9 cellular contexts compared by ENCODE assay signal in genomic region chr17:68356520-68356919, GRCh38.
DNase-seq lines count a peak whose midpoint lies in the region; ATAC-seq and TF ChIP-seq lines count a peak whose summit lies in the region.
"Had no signal": no experiment of that assay in that cellular context is flagged by ENCODE, and none has a peak within 500 bp of the region (broad histone marks: within the 10 kb centered on the region; RNA-seq: fewer than 3 reads in every experiment).

No MANE protein-coding gene starts in this region.

- no peaks in the 10 kb centered on the region for H3K27me3 Mint-ChIP-seq in CD8-positive, alpha-beta memory T cell

- no peaks in the 10 kb centered on the region for H3K9me3 Mint-ChIP-seq in CD8-positive, alpha-beta memory T cell

- no peak for TF ChIP-seq CTCF in astrocyte of the cerebellum (IDR thresholded peaks at IDR 0.05; ENCODE audit: low read depth, low read length, missing control alignments)

- peaks cover 53 to 68% (median 68%) of the 10 kb centered on the region in 3 donors for H3K4me1 Mint-ChIP-seq in CD8-positive, alpha-beta memory T cell

- DNase-seq in CD8-positive, alpha-beta memory T cell = peak; percentile 46 to 84 (median 82)
- DNase-seq in T-helper 1 cell (peak in 4 of 5 donors; percentile 41 to 96 (median 48)), astrocyte of the cerebellum (ENCODE audit: low read depth) (peak; percentile 84), DMS153 treated with DMSO at 0.1 percent for 48 hours (lab: John Stamatoyannopoulos, UW; ENCODE audit: unreplicated experiment) (no peak), 8988T (no peak), cerebellar nuclear complex (lab: John Stamatoyannopoulos, UW) (no peak)
- DNase-seq in stimulated activated CD8-positive, alpha-beta memory T cell treated with anti-CD3 and anti-CD28 coated beads, Interleukin-4, amount 100 ng/mL, for 1 hour (ENCODE audit: low read depth in 2 of 2, low spot score in 1 of 2) = peak; percentile 23 to 36

- no peaks in the 10 kb centered on the region for H3K9me3 ChIP-seq in CD8-positive, alpha-beta memory T cell (ENCODE audit: low read length)

- no peaks in the 10 kb centered on the region for H3K36me3 Mint-ChIP-seq in CD8-positive, alpha-beta memory T cell

- H3K27ac Mint-ChIP-seq in CD8-positive, alpha-beta memory T cell = peak overlapping the region; percentile 55 to 96 (median 92)

- in situ Hi-C loops in astrocyte of the cerebellum (cut with HindIII; ENCODE audit: low sequenced_read_pairs) = no loop called here

- POLR2A ChIA-PET in CD8-positive, alpha-beta memory T cell (lab: Charles Lee) = interaction anchor here (0.6 to 2.2 kb wide), 4 partner anchors 10 to 80 kb away, joined by 3 to 12 read pairs (median 4); partner anchors contain the start of genes ARSG and SLC16A6

- peaks cover 60% of the 10 kb centered on the region for H3K4me1 ChIP-seq in CD8-positive, alpha-beta memory T cell (ENCODE audit: insufficient read depth, low read length)

- H3K4me3 Mint-ChIP-seq in CD8-positive, alpha-beta memory T cell = peak overlapping the region; percentile 23 to 82 (median 70)

- CTCF ChIA-PET in CD8-positive, alpha-beta memory T cell (lab: Charles Lee) = interaction anchor here (1.0 to 2.6 kb wide), 8 partner anchors 9 to 174 kb away, joined by 3 to 10 read pairs (median 5); partner anchors contain the start of genes ARSG and SLC16A6

- no peaks in the 10 kb centered on the region for H3K27me3 ChIP-seq in CD8-positive, alpha-beta memory T cell (ENCODE audit: insufficient read depth, low read length, poor library complexity, severe bottlenecking)
- H3K27me3 ChIP-seq: cardiac muscle cell had no signal

- peak; percentile 82 for ATAC-seq in HG02678 (IDR thresholded peaks at IDR 0.05; ENCODE audit: unreplicated experiment)

- no peak overlapping the region for H3K27ac ChIP-seq in CD8-positive, alpha-beta memory T cell (ENCODE audit: low read depth, low read length)
- H3K27ac ChIP-seq: cardiac muscle cell had no signal

- peak overlapping the region; percentile 5 for H3K4me3 ChIP-seq in CD8-positive, alpha-beta memory T cell (ENCODE audit: low read length)
- no peak overlapping the region for H3K4me3 ChIP-seq in astrocyte of the cerebellum (ENCODE audit: low read depth, low read length)
- H3K4me3 ChIP-seq: cardiac muscle cell had no signal

- H3K36me3 ChIP-seq in CD8-positive, alpha-beta memory T cell (ENCODE audit: insufficient read depth, low read length) = no peaks in the 10 kb centered on the region
- H3K36me3 ChIP-seq: cardiac muscle cell had no signal

Comparison
In these comparisons a context has a peak if more than half of its experiments do, and no peak if none do; other contexts are left out.
1. DNase-seq: peak in CD8-positive, alpha-beta memory T cell (5 of 5), T-helper 1 cell (4 of 5), astrocyte of the cerebellum (single experiment) and stimulated activated CD8-positive, alpha-beta memory T cell treated with anti-CD3 and anti-CD28 coated beads, Interleukin-4, amount 100 ng/mL, for 1 hour (2 of 2); none in DMS153 treated with DMSO at 0.1 percent for 48 hours (single experiment), 8988T (single experiment) and cerebellar nuclear complex (0 of 2).